ENCODE assay signal across 8 cellular contexts in the genomic region with DNA sequence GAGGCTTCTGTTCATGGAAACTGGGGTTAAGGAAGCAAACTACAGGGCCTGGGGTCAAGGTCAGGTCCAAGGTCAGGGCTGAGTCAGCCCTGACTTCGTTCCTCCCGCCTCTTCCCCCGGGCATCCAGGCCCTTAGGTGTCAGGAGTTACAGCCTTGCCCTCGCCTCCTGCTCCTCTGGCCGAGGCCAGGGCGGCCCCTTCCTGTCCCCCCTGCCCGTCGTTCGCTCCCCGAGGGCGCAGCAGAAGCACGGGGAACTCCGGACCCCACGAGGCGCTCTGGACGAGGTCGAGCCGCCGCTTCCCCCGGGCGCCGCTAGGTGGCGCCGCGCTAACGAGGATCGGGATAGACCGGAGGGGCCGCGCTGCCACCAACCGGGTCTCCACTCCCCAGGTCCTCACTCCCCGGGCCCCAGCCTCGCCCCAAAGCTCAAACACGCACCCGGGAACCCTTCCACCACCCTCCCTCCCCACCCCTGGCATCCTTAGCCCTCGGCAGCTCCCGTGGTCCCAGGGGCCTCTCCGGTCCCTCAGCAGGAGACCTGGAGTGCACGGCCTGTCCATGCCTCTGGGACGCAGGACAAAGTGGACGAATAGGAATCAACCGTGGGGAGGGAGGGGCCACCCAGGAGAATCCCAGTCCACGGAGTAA. TPM values are rescaled to one million over a fixed set of nuclear protein-coding genes. Genes with fewer than 3 reads are reported as not detected.
DNase-seq lines count a peak whose midpoint lies in the region; ATAC-seq and TF ChIP-seq lines count a peak whose summit lies in the region.

No MANE protein-coding gene starts in this region.

- H2AFZ ChIP-seq in Karpas-422 (ENCODE audit: low read length) (peak overlapping the region; percentile 99), SU-DHL-6 (ENCODE audit: low read depth, low read length, severe bottlenecking) (peak overlapping the region; percentile 78)

- intact Hi-C loops in left ventricle myocardium inferior (cut with micrococcal nuclease) = loop anchor here (5.0 to 10.0 kb wide), 2 partner anchors 124 to 586 kb away; no protein-coding TSS in a partner anchor

- H3K27ac ChIP-seq in Karpas-422 (ENCODE audit: low read length) = no peak overlapping the region
- H3K27ac ChIP-seq in SU-DHL-6 (ENCODE audit: low read depth, low read length) = no peak overlapping the region
- no peak overlapping the region for H3K27ac ChIP-seq in left ventricle myocardium inferior (replicated peaks)

- no peaks in the 10 kb centered on the region for H3K27me3 ChIP-seq in Karpas-422 (ENCODE audit: low read length)
- H3K27me3 ChIP-seq in SU-DHL-6 (ENCODE audit: low read length) = no peaks in the 10 kb centered on the region
- H3K27me3 ChIP-seq in left ventricle myocardium inferior (ENCODE audit: low read depth) = no peaks in the 10 kb centered on the region

- no peaks in the 10 kb centered on the region for H3K36me3 ChIP-seq in Karpas-422 (ENCODE audit: insufficient read depth, low read length)
- no peaks in the 10 kb centered on the region for H3K36me3 ChIP-seq in SU-DHL-6 (ENCODE audit: low read length)
- no peaks in the 10 kb centered on the region for H3K36me3 ChIP-seq in left ventricle myocardium inferior

- no peaks in the 10 kb centered on the region for H3K9me3 ChIP-seq in Karpas-422 (ENCODE audit: low read length)
- H3K9me3 ChIP-seq in SU-DHL-6 (ENCODE audit: insufficient read depth, low read length) = no peaks in the 10 kb centered on the region
- H3K9me3 ChIP-seq in left ventricle myocardium inferior (replicated peaks) = no peaks in the 10 kb centered on the region

- peak; percentile 92 for TF ChIP-seq CTCF in AG09309 (IDR thresholded peaks at IDR 0.05; ENCODE audit: control insufficient read depth, insufficient read depth, low read depth, low read length, missing control alignments)
- peak; percentile 98 for TF ChIP-seq CTCF in SU-DHL-6 (IDR thresholded peaks at IDR 0.05; ENCODE audit: insufficient read depth, low read length, poor library complexity, severe bottlenecking)
- TF ChIP-seq CTCF in left ventricle myocardium inferior (IDR thresholded peaks at IDR 0.05; ENCODE audit: borderline replicate concordance) = peak; percentile 96

- peaks cover 4% of the 10 kb centered on the region for H3K27me3 Mint-ChIP-seq in activated naive CD8-positive, alpha-beta T cell treated with anti-CD3 and anti-CD28 coated beads, Interleukin-2, amount 50 U/mL, for 24 hours

- no peaks in the 10 kb centered on the region for H3K9me3 Mint-ChIP-seq in activated naive CD8-positive, alpha-beta T cell treated with anti-CD3 and anti-CD28 coated beads, Interleukin-2, amount 50 U/mL, for 24 hours

- no peaks in the 10 kb centered on the region for H3K4me1 Mint-ChIP-seq in activated naive CD8-positive, alpha-beta T cell treated with anti-CD3 and anti-CD28 coated beads, Interleukin-2, amount 50 U/mL, for 24 hours

- H3F3A ChIP-seq in SU-DHL-6 (ENCODE audit: insufficient read depth) = no peaks in the 10 kb centered on the region

- no peak overlapping the region for H3K4me3 Mint-ChIP-seq in activated naive CD8-positive, alpha-beta T cell treated with anti-CD3 and anti-CD28 coated beads, Interleukin-2, amount 50 U/mL, for 24 hours

- no peaks in the 10 kb centered on the region for H3K79me2 ChIP-seq in Karpas-422 (ENCODE audit: low read length)
- H3K79me2 ChIP-seq in SU-DHL-6 (ENCODE audit: insufficient read depth, low read length) = no peaks in the 10 kb centered on the region

- H4K20me1 ChIP-seq in Karpas-422 (ENCODE audit: insufficient read depth, low read depth, low read length) = no peaks in the 10 kb centered on the region
- H4K20me1 ChIP-seq in SU-DHL-6 (ENCODE audit: low read depth, low read length) = no peaks in the 10 kb centered on the region

- peak overlapping the region; percentile 75 for H3K9ac ChIP-seq in Karpas-422 (ENCODE audit: low read length)
- peak overlapping the region; percentile 48 for H3K9ac ChIP-seq in SU-DHL-6 (ENCODE audit: low read length)

- DNase-seq in AG09309 (ENCODE audit: low read depth) = no peak
- peak; percentile 94 for DNase-seq in Karpas-422
- peak; percentile 90 for DNase-seq in activated naive CD8-positive, alpha-beta T cell treated with anti-CD3 and anti-CD28 coated beads, Interleukin-2, amount 50 U/mL, for 24 hours
- DNase-seq in left ventricle myocardium inferior = peak; percentile 81
- DNase-seq in retina = peak; percentile 89

- H3K4me1 ChIP-seq in Karpas-422 (ENCODE audit: low read length) (peaks cover 17% of the 10 kb centered on the region), left ventricle myocardium inferior (peaks cover 20% of the 10 kb centered on the region)

- no peaks in the 10 kb centered on the region for H3K9me2 ChIP-seq in Karpas-422 (replicated peaks; ENCODE audit: insufficient read depth, low read length)
- H3K9me2 ChIP-seq in SU-DHL-6 (replicated peaks; ENCODE audit: insufficient read depth, low read length) = no peaks in the 10 kb centered on the region

- H3K4me3 ChIP-seq in AG09309 (ENCODE audit: control insufficient read depth, low read depth, low read length) (peak overlapping the region; percentile 29), Karpas-422 (ENCODE audit: low read length) (peak overlapping the region; percentile 48; the same call in 1 of the 2 replicates), SU-DHL-6 (ENCODE audit: insufficient read depth, low read length, poor library complexity, severe bottlenecking) (peak overlapping the region; percentile 29), left ventricle myocardium inferior (peak overlapping the region; percentile 52)

- no peak overlapping the region for H3K27ac Mint-ChIP-seq in activated naive CD8-positive, alpha-beta T cell treated with anti-CD3 and anti-CD28 coated beads, Interleukin-2, amount 50 U/mL, for 24 hours

- H3K4me2 ChIP-seq in Karpas-422 (ENCODE audit: low read depth, low read length, poor library complexity, severe bottlenecking) (peak overlapping the region; percentile 69), SU-DHL-6 (ENCODE audit: low read depth, low read length, poor library complexity, severe bottlenecking) (peak overlapping the region; percentile 47)

- ATAC-seq in GM18868 (IDR thresholded peaks at IDR 0.05; ENCODE audit: unreplicated experiment) = peak; percentile 59
- peak; percentile 86 for ATAC-seq in activated naive CD8-positive, alpha-beta T cell treated with anti-CD3 and anti-CD28 coated beads, Interleukin-2, amount 50 U/mL, for 24 hours
- ATAC-seq in HG03108 (IDR thresholded peaks at IDR 0.05; ENCODE audit: unreplicated experiment) = no peak

- H3K36me3 Mint-ChIP-seq in activated naive CD8-positive, alpha-beta T cell treated with anti-CD3 and anti-CD28 coated beads, Interleukin-2, amount 50 U/mL, for 24 hours (ENCODE audit: low read depth) = no peaks in the 10 kb centered on the region

RNA-seq across cellular contexts. Expression of a gene that starts 59.2 kb away (rescaled TPM):
- not detected in 2 replicates for total RNA-seq in Karpas-422 (2014; rRNA removed; shearing (Covaris generic); ENCODE audit: low replicate concordance)
- not detected for total RNA-seq in left ventricle myocardium inferior
